13 cellular contexts compared by ENCODE assay signal in the genomic region with DNA sequence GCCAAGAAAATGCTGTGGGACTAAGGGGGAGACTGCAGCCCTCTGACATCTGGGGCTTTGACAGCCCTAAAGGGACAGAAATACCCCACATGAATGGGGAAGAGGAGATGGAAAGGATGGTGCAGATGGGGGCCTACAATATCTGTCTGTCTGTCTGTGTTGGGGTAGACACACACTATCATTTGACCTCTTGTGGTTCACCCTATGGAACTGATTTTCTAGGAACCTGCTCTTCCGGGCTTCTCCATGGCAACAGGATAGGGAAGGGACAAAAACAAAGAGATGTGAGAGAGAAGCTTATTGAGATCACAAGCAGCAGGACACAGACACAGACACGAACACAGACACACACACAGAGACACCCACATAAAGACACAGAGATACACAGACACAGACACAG.
"Had no signal": no experiment of that assay in that cellular context is flagged by ENCODE, and none has a peak within 500 bp of the region (broad histone marks: within the 10 kb centered on the region; RNA-seq: fewer than 3 reads in every experiment).

No MANE protein-coding gene starts in this region.

- H3K27me3 ChIP-seq: ovary had no signal

- ATAC-seq: left lung had no signal

- H3K27me3 Mint-ChIP-seq: activated B cell treated with CpG ODN at 0.5 μM for 24 hours; activated CD4-positive, alpha-beta T cell treated with anti-CD3 and anti-CD28 coated beads, Interleukin-2, amount 10 ng/mL, durations not matched to agents 24 days and 14 days; memory B cell had no signal

- H3K4me3 Mint-ChIP-seq: activated B cell treated with CpG ODN at 0.5 μM for 24 hours; activated CD4-positive, alpha-beta T cell treated with anti-CD3 and anti-CD28 coated beads, Interleukin-2, amount 10 ng/mL, durations not matched to agents 24 days and 14 days; activated naive CD4-positive, alpha-beta T cell treated with anti-CD3 and anti-CD28 coated beads for 36 hours; activated T-helper 1 cell treated with anti-CD3 and anti-CD28 coated beads, Interleukin-12 subunit alpha, Interleukin-12 subunit beta, Interleukin-2, Interleukin-4 antibody, amounts not matched to agents 30 ng/mL and 10 ng/mL and 1 ng/mL, durations not matched to agents 14 hours and 24 hours and 36 hours; memory B cell; neural crest cell had no signal

- DNase-seq: activated B cell treated with CpG ODN at 0.5 μM for 24 hours; activated CD4-positive, alpha-beta T cell treated with anti-CD3 and anti-CD28 coated beads, Interleukin-2, amount 10 ng/mL, durations not matched to agents 24 days and 14 days; activated naive CD4-positive, alpha-beta T cell treated with anti-CD3 and anti-CD28 coated beads for 36 hours; central memory CD4-positive, alpha-beta T cell; effector memory CD4-positive, alpha-beta T cell; left lung; ovary; stimulated activated CD4-positive, alpha-beta T cell treated with anti-CD3 and anti-CD28 coated beads, Interleukin-12 subunit alpha, Interleukin-12 subunit beta, amount 100 ng/mL, for 4 hours; stimulated activated naive CD4-positive, alpha-beta T cell had no signal

- H3K9me3 Mint-ChIP-seq: activated B cell treated with CpG ODN at 0.5 μM for 24 hours; activated CD4-positive, alpha-beta T cell treated with anti-CD3 and anti-CD28 coated beads, Interleukin-2, amount 10 ng/mL, durations not matched to agents 24 days and 14 days; activated naive CD4-positive, alpha-beta T cell treated with anti-CD3 and anti-CD28 coated beads for 36 hours; activated T-helper 1 cell treated with anti-CD3 and anti-CD28 coated beads, Interleukin-12 subunit alpha, Interleukin-12 subunit beta, Interleukin-2, Interleukin-4 antibody, amounts not matched to agents 30 ng/mL and 10 ng/mL and 1 ng/mL, durations not matched to agents 14 hours and 24 hours and 36 hours; memory B cell; neural crest cell had no signal

- H3K27ac ChIP-seq: coronary artery, left lung, ovary had no signal

- H3K27ac Mint-ChIP-seq: activated B cell treated with CpG ODN at 0.5 μM for 24 hours; activated CD4-positive, alpha-beta T cell treated with anti-CD3 and anti-CD28 coated beads, Interleukin-2, amount 10 ng/mL, durations not matched to agents 24 days and 14 days; activated naive CD4-positive, alpha-beta T cell treated with anti-CD3 and anti-CD28 coated beads for 36 hours; memory B cell had no signal

- H3K36me3 ChIP-seq: ovary had no signal

- H3K4me3 ChIP-seq: coronary artery, left lung, ovary had no signal
